ENCODE assay signal across 8 cellular contexts in genomic region chr21:37072988-37073416, GRCh38. TPM values are rescaled to one million over a fixed set of nuclear protein-coding genes. Genes with fewer than 3 reads are reported as not detected.
DNase-seq lines count a peak whose midpoint lies in the region; ATAC-seq and TF ChIP-seq lines count a peak whose summit lies in the region.

PIGP (minus strand) TSS chr21:37073071; CDS start chr21:37072515, 556 bp downstream.
A gene with protein sequence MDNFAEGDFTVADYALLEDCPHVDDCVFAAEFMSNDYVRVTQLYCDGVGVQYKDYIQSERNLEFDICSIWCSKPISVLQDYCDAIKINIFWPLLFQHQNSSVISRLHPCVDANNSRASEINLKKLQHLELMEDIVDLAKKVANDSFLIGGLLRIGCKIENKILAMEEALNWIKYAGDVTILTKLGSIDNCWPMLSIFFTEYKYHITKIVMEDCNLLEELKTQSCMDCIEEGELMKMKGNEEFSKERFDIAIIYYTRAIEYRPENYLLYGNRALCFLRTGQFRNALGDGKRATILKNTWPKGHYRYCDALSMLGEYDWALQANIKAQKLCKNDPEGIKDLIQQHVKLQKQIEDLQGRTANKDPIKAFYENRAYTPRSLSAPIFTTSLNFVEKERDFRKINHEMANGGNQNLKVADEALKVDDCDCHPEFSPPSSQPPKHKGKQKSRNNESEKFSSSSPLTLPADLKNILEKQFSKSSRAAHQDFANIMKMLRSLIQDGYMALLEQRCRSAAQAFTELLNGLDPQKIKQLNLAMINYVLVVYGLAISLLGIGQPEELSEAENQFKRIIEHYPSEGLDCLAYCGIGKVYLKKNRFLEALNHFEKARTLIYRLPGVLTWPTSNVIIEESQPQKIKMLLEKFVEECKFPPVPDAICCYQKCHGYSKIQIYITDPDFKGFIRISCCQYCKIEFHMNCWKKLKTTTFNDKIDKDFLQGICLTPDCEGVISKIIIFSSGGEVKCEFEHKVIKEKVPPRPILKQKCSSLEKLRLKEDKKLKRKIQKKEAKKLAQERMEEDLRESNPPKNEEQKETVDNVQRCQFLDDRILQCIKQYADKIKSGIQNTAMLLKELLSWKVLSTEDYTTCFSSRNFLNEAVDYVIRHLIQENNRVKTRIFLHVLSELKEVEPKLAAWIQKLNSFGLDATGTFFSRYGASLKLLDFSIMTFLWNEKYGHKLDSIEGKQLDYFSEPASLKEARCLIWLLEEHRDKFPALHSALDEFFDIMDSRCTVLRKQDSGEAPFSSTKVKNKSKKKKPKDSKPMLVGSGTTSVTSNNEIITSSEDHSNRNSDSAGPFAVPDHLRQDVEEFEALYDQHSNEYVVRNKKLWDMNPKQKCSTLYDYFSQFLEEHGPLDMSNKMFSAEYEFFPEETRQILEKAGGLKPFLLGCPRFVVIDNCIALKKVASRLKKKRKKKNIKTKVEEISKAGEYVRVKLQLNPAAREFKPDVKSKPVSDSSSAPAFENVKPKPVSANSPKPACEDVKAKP (N-terminal part only) (plus strand): TSS chr21:37073254. CDS start chr21:37087258, 14,004 bp downstream.

- no peak for TF ChIP-seq CTCF in PC-9 (conservative IDR thresholded peaks at IDR 0.05)

- POLR2A ChIA-PET in PC-9 (lab: Charles Lee; ENCODE audit: unreplicated experiment) = no interaction called here

- peaks cover 64% of the 10 kb centered on the region for H3K79me2 ChIP-seq in PC-9 (ENCODE audit: low read depth)

- DNase-seq in DMS 273 treated with DMSO at 0.1 percent for 48 hours (lab: John Stamatoyannopoulos, UW) (peak; percentile 85), KBM-7 (peak; percentile 97), PC-9 (peak; percentile 62 to 94), erythroblast (lab: John Stamatoyannopoulos, UW) (peak; percentile 95 to 98)
- peak; percentile 98 for DNase-seq in activated T-cell treated with anti-CD3 and anti-CD28 coated beads, Interleukin-2, amount 50 U/mL, for 1 hour
- DNase-seq in stimulated activated CD8-positive, alpha-beta memory T cell treated with anti-CD3 and anti-CD28 coated beads, Interleukin-7, amount 100 ng/mL, for 24 hours (ENCODE audit: low read depth) = peak; percentile 91

- peak within 1 kb of the TSS; percentile 84 for H3K27ac ChIP-seq in PC-9
- peak within 1 kb of the TSS; percentile 98 for H3K27ac ChIP-seq in muscle layer of colon (ENCODE audit: low read depth, low read length)

- peaks cover 17% of the 10 kb centered on the region for H3K4me1 ChIP-seq in PC-9 (replicated peaks; ENCODE audit: insufficient read depth)
- peaks cover 14% of the 10 kb centered on the region for H3K4me1 ChIP-seq in muscle layer of colon (ENCODE audit: insufficient read depth, low read length)

- intact Hi-C loops in PC-9 (cut with micrococcal nuclease; ENCODE audit: unreplicated experiment) = loop anchor here (2.0 to 5.0 kb wide), 2 partner anchors 64 to 194 kb away; partner anchors contain the start of gene VPS26C

- H2AFZ ChIP-seq in PC-9 = peak within 1 kb of the TSS; percentile 93

- peak within 1 kb of the TSS; percentile 97 for H3K4me2 ChIP-seq in PC-9

- H3K4me3 ChIP-seq in PC-9 (peak within 1 kb of the TSS; percentile 88), muscle layer of colon (ENCODE audit: low read depth in 1 of 2, low read length in 2 of 2) (peak within 1 kb of the TSS; percentile 79 to 88)

- TF ChIP-seq POLR2A in erythroblast (IDR thresholded peaks at IDR 0.05; ENCODE audit: low read length) = peak; percentile 75

- ATAC-seq in GM21717 (IDR thresholded peaks at IDR 0.05; ENCODE audit: unreplicated experiment) = peak; percentile 58

- no peaks in the 10 kb centered on the region; the same call in 1 of the 2 replicates for H4K20me1 ChIP-seq in PC-9 (ENCODE audit: insufficient read depth)

- H3K9me3 ChIP-seq in PC-9 (ENCODE audit: insufficient read depth, low read depth) (no peaks in the 10 kb centered on the region), muscle layer of colon (ENCODE audit: low read length) (no peaks in the 10 kb centered on the region)

- H3K36me3 ChIP-seq in PC-9 (ENCODE audit: low read depth) (no peaks in the 10 kb centered on the region), muscle layer of colon (ENCODE audit: insufficient read depth, low read length) (no peaks in the 10 kb centered on the region)

- 0 out of 2 replicates have a peak, but pooled peaks cover 3% of the 10 kb centered on the region for H3F3A ChIP-seq in PC-9 (ENCODE audit: insufficient read depth, low read depth)

- no TSS peak for BruUV-seq in PC-9 (replicated peaks; lab: Mats Ljungman, UMichigan)

- in situ Hi-C loops in KBM-7 (cut with MboI; ENCODE audit: low pct_unique_long_range_greater_than_20kb, low sequenced_read_pairs) = no loop called here

- CTCF ChIA-PET in PC-9 (lab: Charles Lee) = no interaction called here

- H3K27me3 ChIP-seq in PC-9 (ENCODE audit: insufficient read depth, low read depth) = no peaks in the 10 kb centered on the region
- H3K27me3 ChIP-seq in muscle layer of colon (ENCODE audit: control insufficient read depth in 1 of 2, insufficient read depth in 2 of 2, low read length in 2 of 2) = no peaks in the 10 kb centered on the region

- H3K9me2 ChIP-seq in PC-9 (ENCODE audit: insufficient read depth) = no peaks in the 10 kb centered on the region

- peak within 1 kb of the TSS; percentile 98 for H3K9ac ChIP-seq in muscle layer of colon (ENCODE audit: low read length)

RNA-seq across cellular contexts. Expression of gene PIGP, which starts in this region (rescaled TPM):
- total RNA-seq in PC-9 (2021) = 10.1 and 20.9 TPM in 2 replicates

RNA-seq across cellular contexts. Expression of the second gene that starts in this region (rescaled TPM):
- 77.6 and 84.9 TPM in 2 replicates for total RNA-seq in PC-9 (2021)

Comparison
In these comparisons a context has a peak if more than half of its experiments do, and no peak if none do; other contexts are left out.
1. Peak in every context shown above with its lines: DNase-seq, ATAC-seq, H3K4me3 ChIP-seq and H3K27ac ChIP-seq.